ENCODE assay signal across 21 cellular contexts in genomic region chr2:29426354-29426753, GRCh38.
A peak's percentile ranks its signal among the peaks of the same experiment; 100 is the strongest.
DNase-seq lines count a peak whose midpoint lies in the region; ATAC-seq, FAIRE-seq and TF ChIP-seq lines count a peak whose summit lies in the region.
"Had no signal": no experiment of that assay in that cellular context is flagged by ENCODE, and none has a peak within 500 bp of the region (broad histone marks: within the 10 kb centered on the region; RNA-seq: fewer than 3 reads in every experiment).

No MANE protein-coding gene starts in this region.

- H3K9me1 ChIP-seq in IMR-90 (ENCODE audit: insufficient read depth, low read length): no peaks in the 10 kb centered on the region

- H2BK15ac ChIP-seq in IMR-90 (ENCODE audit: low read depth, low read length): no peak overlapping the region
- H2BK15ac ChIP-seq in mesenchymal stem cell (ENCODE audit: low read depth, poor library complexity, severe bottlenecking): no peak overlapping the region

- TF ChIP-seq RAD21 in A549 (conservative IDR thresholded peaks at IDR 0.05 in 1 of 2, IDR thresholded peaks at IDR 0.05 in 1 of 2) (no peak), IMR-90 (IDR thresholded peaks at IDR 0.05; ENCODE audit: low read length) (no peak)

- H3K4ac ChIP-seq in IMR-90 (ENCODE audit: low read depth, low read length) (no peak overlapping the region), mesenchymal stem cell (ENCODE audit: low read depth in 1 of 2, low read length in 2 of 2) (no peak overlapping the region)

- H2BK5ac ChIP-seq in IMR-90 (ENCODE audit: low read depth, low read length, poor library complexity, severe bottlenecking): no peak overlapping the region
- H2BK5ac ChIP-seq in mesenchymal stem cell (ENCODE audit: low read depth, low read length, poor library complexity, severe bottlenecking): no peak overlapping the region

- H3K27me3 ChIP-seq in IMR-90 (ENCODE audit: control insufficient read depth, insufficient read depth, low read length): peaks cover 2% of the 10 kb centered on the region; the same call in 1 of the 2 replicates
- no peaks in the 10 kb centered on the region for H3K27me3 ChIP-seq in mesenchymal stem cell (ENCODE audit: control insufficient read depth in 1 of 2, insufficient read depth in 1 of 2, low read length in 2 of 2)
- H3K27me3 ChIP-seq: BLaER1 treated with 17β-estradiol and CSF1 and Interleukin-3, amounts not matched to agents 10 nM and 100 nM had no signal

- in situ Hi-C loops in IMR-90 (cut with MboI; ENCODE audit: low sequenced_read_pairs): no loop called here

- H4K20me1 ChIP-seq in IMR-90 (ENCODE audit: insufficient read depth, low read length): no peaks in the 10 kb centered on the region
- H4K20me1 ChIP-seq: BLaER1 treated with 17β-estradiol and CSF1 and Interleukin-3, amounts not matched to agents 10 nM and 100 nM had no signal

- CTCF ChIA-PET in A549 (lab: Yijun Ruan, JAX): no interaction called here
- CTCF ChIA-PET in IMR-90 (lab: Yijun Ruan, JAX): interaction anchor here (1.4 kb wide), 1 partner anchor 11 kb away, joined by 4 read pairs; no protein-coding TSS in a partner anchor

- no peak for TF ChIP-seq CTCF in A549 (IDR thresholded peaks at IDR 0.05)
- TF ChIP-seq CTCF in IMR-90 (conservative IDR thresholded peaks at IDR 0.05; ENCODE audit: low read depth, low read length): no peak

- no peak overlapping the region for H3K56ac ChIP-seq in IMR-90 (ENCODE audit: extremely low read depth, insufficient read depth, low read length)

- no peak for DNase-seq in A549 (ENCODE audit: low read depth in 1 of 2, low spot score in 1 of 2)
- DNase-seq in IMR-90: no peak
- DNase-seq in mesenchymal stem cell: no peak
- no peak for DNase-seq in NCI-H2227 (lab: John Stamatoyannopoulos, UW; ENCODE audit: unreplicated experiment)
- DNase-seq: 8988T; AML-193; Caco-2; Calu3; CD4-positive, alpha-beta T cell; CD8-positive, alpha-beta T cell; DMS79 treated with DMSO at 0.1 percent for 48 hours; GDM1 had no signal

- ATAC-seq in A549 (no peak), IMR-90 (ENCODE audit: low read depth) (no peak), GM21447 (IDR thresholded peaks at IDR 0.05; ENCODE audit: unreplicated experiment) (no peak), HG03342 (IDR thresholded peaks at IDR 0.05; ENCODE audit: unreplicated experiment) (no peak)
- ATAC-seq: CD8-positive, alpha-beta T cell; GM12878 had no signal

- H3K18ac ChIP-seq in IMR-90 (ENCODE audit: low read depth, low read length) (no peak overlapping the region), mesenchymal stem cell (ENCODE audit: low read depth in 1 of 2, low read length in 2 of 2) (no peak overlapping the region)

- no peak overlapping the region for H3K4me2 ChIP-seq in A549
- no peak overlapping the region for H3K4me2 ChIP-seq in IMR-90 (ENCODE audit: low read depth, low read length)
- no peak overlapping the region for H3K4me2 ChIP-seq in mesenchymal stem cell (ENCODE audit: low read length, poor library complexity, severe bottlenecking)
- H3K4me2 ChIP-seq: BLaER1 treated with 17β-estradiol and CSF1 and Interleukin-3, amounts not matched to agents 10 nM and 100 nM had no signal

- BruUV-seq in IMR-90 (replicated peaks; lab: Mats Ljungman, UMichigan): no TSS peak

- H4K5ac ChIP-seq in IMR-90 (ENCODE audit: low read depth, low read length): no peak overlapping the region

- POLR2A ChIA-PET in A549 (lab: Yijun Ruan, JAX): no interaction called here
- POLR2A ChIA-PET in IMR-90 (lab: Charles Lee; ENCODE audit: unreplicated experiment): no interaction called here

- H2BK120ac ChIP-seq in IMR-90 (ENCODE audit: low read depth, low read length) (no peak overlapping the region), mesenchymal stem cell (ENCODE audit: low read depth, low read length) (no peak overlapping the region)

- H3K36me3 ChIP-seq in IMR-90 (ENCODE audit: control insufficient read depth, insufficient read depth, low read length) (no peaks in the 10 kb centered on the region), mesenchymal stem cell (ENCODE audit: control insufficient read depth in 1 of 2, insufficient read depth in 2 of 2, low read depth in 1 of 2, low read length in 2 of 2) (no peaks in the 10 kb centered on the region)
- H3K36me3 ChIP-seq: BLaER1 treated with 17β-estradiol and CSF1 and Interleukin-3, amounts not matched to agents 10 nM and 100 nM had no signal

- H3K4me3 ChIP-seq in A549: no peak overlapping the region
- H3K4me3 ChIP-seq in IMR-90 (ENCODE audit: insufficient read depth, low read depth, low read length): no peak overlapping the region
- no peak overlapping the region for H3K4me3 ChIP-seq in mesenchymal stem cell (ENCODE audit: insufficient read depth in 1 of 2, low read depth in 1 of 2, low read length in 2 of 2)
- H3K4me3 ChIP-seq: BLaER1 treated with 17β-estradiol and CSF1 and Interleukin-3, amounts not matched to agents 10 nM and 100 nM; GM12878 had no signal

- H2AK5ac ChIP-seq in IMR-90 (ENCODE audit: low read depth, low read length): no peak overlapping the region
- H2AK5ac ChIP-seq in mesenchymal stem cell (ENCODE audit: low read length, severe bottlenecking): no peak overlapping the region

- no peak for TF ChIP-seq EP300 in A549 (IDR thresholded peaks at IDR 0.05)

- H3K9ac ChIP-seq in IMR-90 (ENCODE audit: low read depth, low read length): no peak overlapping the region
- H3K9ac ChIP-seq in mesenchymal stem cell (ENCODE audit: low read length): peak overlapping the region; percentile 71
- H3K9ac ChIP-seq: BLaER1 treated with 17β-estradiol and CSF1 and Interleukin-3, amounts not matched to agents 10 nM and 100 nM had no signal

- no peak overlapping the region for H2BK12ac ChIP-seq in mesenchymal stem cell (ENCODE audit: low read length in 2 of 2)

- TF ChIP-seq POLR2A in A549 (IDR thresholded peaks at IDR 0.05; ENCODE audit: low read length) (no peak), IMR-90 (IDR thresholded peaks at IDR 0.05; ENCODE audit: low read depth, low read length) (no peak)

- intact Hi-C loops in IMR-90 (cut with micrococcal nuclease): no loop called here

- H4K8ac ChIP-seq in IMR-90 (ENCODE audit: low read depth in 2 of 2, low read length in 2 of 2) (no peak overlapping the region), mesenchymal stem cell (ENCODE audit: low read length) (no peak overlapping the region)

- no peak overlapping the region for H3K27ac ChIP-seq in A549
- no peak overlapping the region for H3K27ac ChIP-seq in IMR-90 (ENCODE audit: insufficient read depth, low read length)
- H3K27ac ChIP-seq in mesenchymal stem cell (ENCODE audit: low read length, poor library complexity, severe bottlenecking): no peak overlapping the region
- H3K27ac ChIP-seq: BLaER1 treated with 17β-estradiol and CSF1 and Interleukin-3, amounts not matched to agents 10 nM and 100 nM; C4-2B had no signal

- H3K9me3 ChIP-seq in A549 (no peaks in the 10 kb centered on the region), IMR-90 (ENCODE audit: control insufficient read depth, insufficient read depth, low read length) (peaks cover 2% of the 10 kb centered on the region; the same call in 1 of the 2 replicates), mesenchymal stem cell (ENCODE audit: control insufficient read depth, low read length) (no peaks in the 10 kb centered on the region)
- H3K9me3 ChIP-seq: Caco-2 had no signal

- H3K14ac ChIP-seq in IMR-90 (replicated peaks; ENCODE audit: low read depth, low read length): no peak overlapping the region
- H3K14ac ChIP-seq in mesenchymal stem cell (ENCODE audit: low read length in 2 of 2): no peak overlapping the region

- no peaks in the 10 kb centered on the region for H3K79me1 ChIP-seq in IMR-90 (ENCODE audit: low read depth in 1 of 2, low read length in 2 of 2)
- H3K79me1 ChIP-seq in mesenchymal stem cell (replicated peaks; ENCODE audit: low read length, poor library complexity, severe bottlenecking): no peaks in the 10 kb centered on the region

- no peaks in the 10 kb centered on the region for H3K4me1 ChIP-seq in A549
- no peaks in the 10 kb centered on the region for H3K4me1 ChIP-seq in IMR-90 (ENCODE audit: control insufficient read depth, insufficient read depth, low read length)
- no peaks in the 10 kb centered on the region for H3K4me1 ChIP-seq in mesenchymal stem cell (ENCODE audit: control insufficient read depth, insufficient read depth, low read depth, low read length)
- H3K4me1 ChIP-seq: Caco-2 had no signal

- H2BK20ac ChIP-seq in IMR-90 (ENCODE audit: low read depth, low read length): no peak overlapping the region

- H2AK9ac ChIP-seq in IMR-90 (replicated peaks; ENCODE audit: low read depth, low read length, poor library complexity): no peak overlapping the region

- dilution Hi-C loops in IMR-90 (cut with HindIII; ENCODE audit: low sequenced_read_pairs, unreplicated experiment): no loop called here

- H2AFZ ChIP-seq in IMR-90 (replicated peaks; ENCODE audit: low read length, poor library complexity) (no peak overlapping the region), mesenchymal stem cell (ENCODE audit: low read depth, low read length) (no peak overlapping the region)

- H4K91ac ChIP-seq in IMR-90 (ENCODE audit: insufficient read depth, low read depth, low read length): no peak overlapping the region
- no peak overlapping the region for H4K91ac ChIP-seq in mesenchymal stem cell (ENCODE audit: low read length)

- H3K23ac ChIP-seq in IMR-90 (ENCODE audit: low read depth, low read length): no peak overlapping the region
- H3K23ac ChIP-seq in mesenchymal stem cell (ENCODE audit: low read length in 2 of 2): no peak overlapping the region

- FAIRE-seq in A549 (lab: Jason Lieb, UNC): no peak
- FAIRE-seq: A204.1, D721Med, GM12878, GM12892, GM18507 had no signal

TF ChIP-seq in A549, 52 proteins besides CTCF, POLR2A, EP300 and RAD21:
- TF ChIP-seq MAFK (IDR thresholded peaks at IDR 0.05; ENCODE audit: partially characterized antibody): peak; percentile 67
- no peak for TF ChIP-seq HOXB13 (CRISPR knock-in tag; IDR thresholded peaks at IDR 0.05; ENCODE audit: low read depth)

TF ChIP-seq in IMR-90, 13 proteins besides CTCF, POLR2A, EP300 and RAD21 (continues in another document):
- TF ChIP-seq USF2 (IDR thresholded peaks at IDR 0.05; ENCODE audit: low read depth, low read length) (no peak), MAFK (IDR thresholded peaks at IDR 0.05; ENCODE audit: low read depth, low read length) (peak; percentile 46), CEBPB (IDR thresholded peaks at IDR 0.05; ENCODE audit: low read depth, low read length) (no peak), RCOR1 (IDR thresholded peaks at IDR 0.05; ENCODE audit: insufficient replicate concordance, low read length) (no peak), CHD1 (IDR thresholded peaks at IDR 0.05; ENCODE audit: low read depth, low read length) (no peak), SMC3 (IDR thresholded peaks at IDR 0.05; ENCODE audit: low read depth, low read length) (no peak), MAZ (IDR thresholded peaks at IDR 0.05; ENCODE audit: borderline replicate concordance, low read depth, low read length) (no peak), NFE2L2 (IDR thresholded peaks at IDR 0.05; ENCODE audit: low read depth, low read length) (no peak)
